8 cellular contexts compared by ENCODE assay signal in the genomic region with DNA sequence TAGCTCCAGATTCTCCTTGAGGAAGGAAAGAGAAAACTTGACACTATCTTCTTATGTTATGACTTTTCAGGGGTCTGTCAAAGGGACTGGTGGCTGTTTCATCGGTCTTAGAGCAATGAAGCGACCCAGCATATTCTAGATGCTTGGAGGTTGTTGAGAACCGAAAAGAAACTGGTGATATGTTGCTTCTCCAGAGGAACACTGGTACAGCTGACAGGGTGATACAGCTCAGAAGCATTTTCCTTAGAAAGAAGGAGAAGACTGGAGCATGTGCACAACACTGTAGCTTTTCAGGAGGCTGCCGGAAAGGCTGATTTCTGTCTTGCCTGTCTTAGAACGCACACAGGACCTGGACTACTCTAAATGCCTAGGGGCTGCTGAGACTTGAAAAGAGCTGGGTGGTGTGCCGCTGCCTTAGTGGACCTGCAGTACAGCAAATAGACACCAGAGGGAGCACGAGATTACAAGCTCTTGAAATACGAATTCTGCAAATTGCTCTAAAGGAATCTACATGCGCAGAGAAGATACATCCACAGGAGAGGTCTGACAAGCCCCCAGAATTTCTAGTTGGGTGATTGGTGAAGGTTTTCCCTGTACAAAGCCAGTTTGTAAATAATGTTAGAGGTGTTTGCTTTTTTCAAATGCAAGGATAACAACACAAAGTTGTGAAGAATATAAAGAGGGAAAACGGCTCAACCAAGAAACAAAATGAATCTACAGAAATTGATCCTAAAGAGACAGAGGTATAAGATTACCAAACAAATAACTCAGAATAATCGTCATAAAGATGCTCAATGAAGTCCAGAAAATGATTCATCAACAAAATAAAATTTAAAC.
DNase-seq lines count a peak whose midpoint lies in the region; ATAC-seq and TF ChIP-seq lines count a peak whose summit lies in the region.

No MANE protein-coding gene starts in this region.

- DNase-seq in GM06990 (ENCODE audit: extremely low read depth, insufficient read length) (peak; percentile 12), HFF-Myc (ENCODE audit: extremely low read depth, low read depth) (no peak), NCI-H510A treated with DMSO at 0.1 percent for 48 hours (lab: John Stamatoyannopoulos, UW) (peak; percentile 57), activated T-cell treated with anti-CD3 and anti-CD28 coated beads for 1 hour (ENCODE audit: low read depth) (peak; percentile 0), fibroblast of the aortic adventitia (ENCODE audit: low read depth) (peak; percentile 35), occipital lobe (lab: John Stamatoyannopoulos, UW) (peak; percentile 1)

- ATAC-seq in GM19467 (IDR thresholded peaks at IDR 0.05; ENCODE audit: unreplicated experiment) = no peak
- no peak for ATAC-seq in GM21447 (IDR thresholded peaks at IDR 0.05; ENCODE audit: unreplicated experiment)

- no peak overlapping the region for H3K4me3 ChIP-seq in GM06990 (replicated peaks; ENCODE audit: low read depth, low read length)
- H3K4me3 ChIP-seq in HFF-Myc (replicated peaks; ENCODE audit: low read depth, low read length) = no peak overlapping the region
- H3K4me3 ChIP-seq in fibroblast of the aortic adventitia (ENCODE audit: low read depth, low read length) = no peak overlapping the region

- no peaks in the 10 kb centered on the region for H3K36me3 ChIP-seq in GM06990 (ENCODE audit: control insufficient read depth, insufficient read depth, low read length)

- no peaks in the 10 kb centered on the region for H3K27me3 ChIP-seq in GM06990 (replicated peaks; ENCODE audit: control insufficient read depth, insufficient read depth, low read length)

- peak; percentile 84 for TF ChIP-seq CTCF in GM06990 (IDR thresholded peaks at IDR 0.05; ENCODE audit: insufficient read depth, low read length, poor library complexity, severe bottlenecking)
- peak; percentile 48 for TF ChIP-seq CTCF in HFF-Myc (IDR thresholded peaks at IDR 0.05; ENCODE audit: low read depth, low read length, missing control alignments)
- TF ChIP-seq CTCF in fibroblast of the aortic adventitia (IDR thresholded peaks at IDR 0.05; ENCODE audit: insufficient read depth, low read length) = peak; percentile 82
